ENCODE assay signal across 10 cellular contexts in the genomic region with DNA sequence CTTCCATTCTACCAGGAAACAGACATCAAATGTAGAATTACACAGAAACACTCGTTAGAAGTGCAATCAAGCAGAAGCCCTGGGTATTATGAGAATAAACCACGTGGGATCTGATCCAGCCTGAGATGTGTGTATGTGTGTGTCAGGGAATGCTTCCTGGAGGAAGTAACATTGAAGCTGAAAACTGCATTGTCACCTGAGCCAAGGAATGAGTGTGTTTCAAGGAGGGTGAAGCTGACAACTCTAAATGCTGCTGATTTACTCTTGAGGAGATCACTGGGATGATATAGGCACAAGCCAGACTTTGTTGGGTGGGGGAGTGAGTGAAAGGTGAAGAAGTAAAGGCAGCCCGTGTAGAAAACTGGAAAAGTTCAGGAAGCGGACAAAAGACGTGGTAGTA.
"Had no signal": no experiment of that assay in that cellular context is flagged by ENCODE, and none has a peak within 500 bp of the region (broad histone marks: within the 10 kb centered on the region; RNA-seq: fewer than 3 reads in every experiment).

No MANE protein-coding gene starts in this region.

- ATAC-seq: foreskin keratinocyte had no signal

- DNase-seq: foreskin keratinocyte; mesendoderm; naive thymus-derived CD4-positive, alpha-beta T cell; nephron progenitor cell; sigmoid colon; stimulated activated CD4-positive, alpha-beta T cell treated with anti-CD3 and anti-CD28 coated beads, Interleukin-2, amount 100 ng/mL, for 24 hours; stimulated activated CD4-positive, alpha-beta T cell treated with anti-CD3 and anti-CD28 coated beads, Interleukin-4, amount 100 ng/mL, for 4 hours; stimulated activated naive CD4-positive, alpha-beta T cell; trophoblast cell had no signal

- H3K9me3 Mint-ChIP-seq: dendritic cell treated with granulocyte-macrophage colony-stimulating factor and Interleukin-4, amounts not matched to agents 40 ng/mL and 50 ng/mL, for 4 days; naive thymus-derived CD4-positive, alpha-beta T cell; nephron progenitor cell had no signal

- H3K4me3 Mint-ChIP-seq: dendritic cell treated with granulocyte-macrophage colony-stimulating factor and Interleukin-4, amounts not matched to agents 40 ng/mL and 50 ng/mL, for 4 days; nephron progenitor cell had no signal

- H3K36me3 Mint-ChIP-seq: naive thymus-derived CD4-positive, alpha-beta T cell had no signal

- H3K27ac Mint-ChIP-seq: dendritic cell treated with granulocyte-macrophage colony-stimulating factor and Interleukin-4, amounts not matched to agents 40 ng/mL and 50 ng/mL, for 4 days; nephron progenitor cell had no signal
